Comparison of ENCODE assay signal across 19 cellular contexts in genomic region chr1:235485558-235485957, GRCh38. TPM values are rescaled to one million over a fixed set of nuclear protein-coding genes. Genes with fewer than 3 reads are reported as not detected.
DNase-seq lines count a peak whose midpoint lies in the region; ATAC-seq, FAIRE-seq and TF ChIP-seq lines count a peak whose summit lies in the region.
"Had no signal": no experiment of that assay in that cellular context is flagged by ENCODE, and none has a peak within 500 bp of the region (broad histone marks: within the 10 kb centered on the region; RNA-seq: fewer than 3 reads in every experiment).

No MANE protein-coding gene starts in this region.

- CTCF ChIA-PET in IMR-90 (lab: Yijun Ruan, JAX), result interaction anchor here (0.6 kb wide), 1 partner anchor 379 kb away, joined by 3 read pairs; no protein-coding TSS in a partner anchor
- CTCF ChIA-PET in K562 (lab: Yijun Ruan, JAX; ENCODE audit: low intra/inter-chr PET ratio), result no interaction called here

- no peak for ATAC-seq in IMR-90 (ENCODE audit: low read depth)
- no peak for ATAC-seq in K562
- ATAC-seq in psoas muscle, result no peak
- ATAC-seq in HG02678 (IDR thresholded peaks at IDR 0.05; ENCODE audit: unreplicated experiment), result no peak
- ATAC-seq: A549; CD8-positive, alpha-beta T cell had no signal

- no peak overlapping the region for H2AK9ac ChIP-seq in IMR-90 (replicated peaks; ENCODE audit: low read depth, low read length, poor library complexity)

- no peak overlapping the region for H2AK5ac ChIP-seq in IMR-90 (ENCODE audit: low read depth, low read length)

- no peak overlapping the region for H3K56ac ChIP-seq in IMR-90 (ENCODE audit: extremely low read depth, insufficient read depth, low read length)

- no peak overlapping the region for H4K91ac ChIP-seq in IMR-90 (ENCODE audit: insufficient read depth, low read depth, low read length)

- H3K27ac ChIP-seq in IMR-90 (ENCODE audit: insufficient read depth, low read length) (no peak overlapping the region), K562 (ENCODE audit: extremely low read depth, low read depth, low read length) (no peak overlapping the region), psoas muscle (peak overlapping the region; percentile 11)
- H3K27ac ChIP-seq: 22Rv1; A549; BLaER1 treated with 17β-estradiol and CSF1 and Interleukin-3, amounts not matched to agents 10 nM and 100 nM; C4-2B had no signal

- H3K9me1 ChIP-seq in IMR-90 (ENCODE audit: insufficient read depth, low read length) (0 out of 2 replicates have a peak, but pooled peaks cover 3% of the 10 kb centered on the region), K562 (ENCODE audit: control insufficient read depth, insufficient read depth, low read length) (no peaks in the 10 kb centered on the region)

- H4K20me1 ChIP-seq in IMR-90 (ENCODE audit: insufficient read depth, low read length) (no peaks in the 10 kb centered on the region; the same call in 1 of the 2 replicates), K562 (replicated peaks; ENCODE audit: control insufficient read depth, insufficient read depth, low read length) (no peaks in the 10 kb centered on the region)

- no peak overlapping the region for H3K9ac ChIP-seq in IMR-90 (ENCODE audit: low read depth, low read length)
- H3K9ac ChIP-seq in K562 (ENCODE audit: insufficient read depth in 1 of 2, low read depth in 2 of 2, low read length in 2 of 2), result no peak overlapping the region
- H3K9ac ChIP-seq: BLaER1 treated with 17β-estradiol and CSF1 and Interleukin-3, amounts not matched to agents 10 nM and 100 nM had no signal

- TF ChIP-seq POLR2A in IMR-90 (IDR thresholded peaks at IDR 0.05; ENCODE audit: low read depth, low read length) (no peak), K562 (conservative IDR thresholded peaks at IDR 0.05) (no peak)

- WGBS in IMR-90 (ENCODE audit: extremely low coverage in 2 of 2, insufficient read length in 1 of 2), 2 experiments, result no CpG with 5 or more reads among the region's 2 CpGs
- WGBS in K562 (ENCODE audit: insufficient coverage, low coverage, missing lambda C conversion rate), result 97% methylated on average over 2 of the region's 2 CpGs
- WGBS in psoas muscle, 3 donors, result 97 to 99% (median 98%) methylated on average over 2 of the region's 2 CpGs

- H2BK15ac ChIP-seq in IMR-90 (ENCODE audit: low read depth, low read length), result no peak overlapping the region

- no peak for FAIRE-seq in K562 (lab: Jason Lieb, UNC)
- FAIRE-seq: A549, D721Med, G401.6, GM12891 had no signal

- H2AFZ ChIP-seq in IMR-90 (replicated peaks; ENCODE audit: low read length, poor library complexity) (no peak overlapping the region), K562 (ENCODE audit: low read depth, low read length) (no peak overlapping the region)

- in situ Hi-C loops in IMR-90 (cut with MboI; ENCODE audit: low sequenced_read_pairs) (no loop called here), K562 (cut with MboI) (no loop called here)

- POLR2A ChIA-PET in IMR-90 (lab: Charles Lee; ENCODE audit: unreplicated experiment), result no interaction called here
- POLR2A ChIA-PET in K562 (lab: Yijun Ruan, JAX), result interaction anchor here (1.2 kb wide), 1 partner anchor 17 kb away, joined by 6 read pairs; no protein-coding TSS in a partner anchor

- H3K4me1 ChIP-seq in IMR-90 (ENCODE audit: control insufficient read depth, insufficient read depth, low read length) (no peaks in the 10 kb centered on the region), K562 (replicated peaks in 1 of 2; ENCODE audit: control insufficient read depth in 2 of 2, insufficient read depth in 2 of 2, low read length in 2 of 2) (no peaks in the 10 kb centered on the region), psoas muscle (peaks cover 6% of the 10 kb centered on the region)
- H3K4me1 ChIP-seq: A549; BLaER1 treated with 17β-estradiol and CSF1 and Interleukin-3, amounts not matched to agents 10 nM and 100 nM; Caco-2 had no signal

- BruUV-seq in IMR-90 (replicated peaks; lab: Mats Ljungman, UMichigan) (no TSS peak), K562 (replicated peaks; lab: Mats Ljungman, UMichigan) (no TSS peak)

- no peak for DNase-seq in IMR-90
- DNase-seq in K562 (ENCODE audit: extremely low read depth in 1 of 4, low spot score in 3 of 4), result no peak
- no peak for DNase-seq in psoas muscle
- DNase-seq in NCI-H2196 (lab: John Stamatoyannopoulos, UW; ENCODE audit: unreplicated experiment), result no peak
- DNase-seq: AML-193; Caco-2; Calu3; CD4-positive, alpha-beta T cell; CD8-positive, alpha-beta T cell; DMS79 treated with DMSO at 0.1 percent for 48 hours; GF-D8 had no signal

- H2BK5ac ChIP-seq in IMR-90 (ENCODE audit: low read depth, low read length, poor library complexity, severe bottlenecking), result no peak overlapping the region

- H3K18ac ChIP-seq in IMR-90 (ENCODE audit: low read depth, low read length), result no peak overlapping the region

- H3K4me2 ChIP-seq in IMR-90 (ENCODE audit: low read depth, low read length) (no peak overlapping the region), K562 (ENCODE audit: insufficient read depth, low read length) (no peak overlapping the region)
- H3K4me2 ChIP-seq: A549; BLaER1 treated with 17β-estradiol and CSF1 and Interleukin-3, amounts not matched to agents 10 nM and 100 nM had no signal

- H3K36me3 ChIP-seq in IMR-90 (ENCODE audit: control insufficient read depth, insufficient read depth, low read length) (peaks cover 17% of the 10 kb centered on the region), K562 (ENCODE audit: control insufficient read depth, insufficient read depth, low read length) (peaks cover 68% of the 10 kb centered on the region; the same call in 2 of the 3 replicates), psoas muscle (ENCODE audit: insufficient read depth in 1 of 2, low read depth in 1 of 2) (peaks cover 4 to 86% of the 10 kb centered on the region in 2 donors)

- no peak overlapping the region for H2BK20ac ChIP-seq in IMR-90 (ENCODE audit: low read depth, low read length)

- TF ChIP-seq EP300 in K562 (IDR thresholded peaks at IDR 0.05; ENCODE audit: low read length), result no peak

- TF ChIP-seq CTCF in IMR-90 (conservative IDR thresholded peaks at IDR 0.05; ENCODE audit: low read depth, low read length), result no peak
- no peak for TF ChIP-seq CTCF in K562 (IDR thresholded peaks at IDR 0.05 in 2 of 3, conservative IDR thresholded peaks at IDR 0.05 in 1 of 3; ENCODE audit: insufficient read depth in 2 of 3, low read depth in 1 of 3, low read length in 3 of 3)
- TF ChIP-seq CTCF in psoas muscle (IDR thresholded peaks at IDR 0.05), result no peak

- H3K9me3 ChIP-seq in IMR-90 (ENCODE audit: control insufficient read depth, insufficient read depth, low read length) (no peaks in the 10 kb centered on the region), K562 (replicated peaks; ENCODE audit: control insufficient read depth, insufficient read depth, low read depth, low read length) (no peaks in the 10 kb centered on the region), psoas muscle (no peaks in the 10 kb centered on the region)
- H3K9me3 ChIP-seq: Caco-2 had no signal

- no peak overlapping the region for H4K8ac ChIP-seq in IMR-90 (ENCODE audit: low read depth in 2 of 2, low read length in 2 of 2)

- no peak overlapping the region for H3K4ac ChIP-seq in IMR-90 (ENCODE audit: low read depth, low read length)

- H3K79me1 ChIP-seq in IMR-90 (ENCODE audit: low read depth in 1 of 2, low read length in 2 of 2), result peaks cover 6 to 8% of the 10 kb centered on the region in 2 experiments; a peak in 2 of 4 replicates

- H2BK120ac ChIP-seq in IMR-90 (ENCODE audit: low read depth, low read length), result no peak overlapping the region

- H3K27me3 ChIP-seq in IMR-90 (ENCODE audit: control insufficient read depth, insufficient read depth, low read length) (no peaks in the 10 kb centered on the region), K562 (ENCODE audit: control insufficient read depth in 2 of 2, insufficient read depth in 2 of 2, low read length in 2 of 2) (no peaks in the 10 kb centered on the region), psoas muscle (ENCODE audit: insufficient read depth in 3 of 3, low read length in 2 of 3) (no peaks in the 10 kb centered on the region)
- H3K27me3 ChIP-seq: BLaER1 treated with 17β-estradiol and CSF1 and Interleukin-3, amounts not matched to agents 10 nM and 100 nM had no signal

- TF ChIP-seq RAD21 in IMR-90 (IDR thresholded peaks at IDR 0.05; ENCODE audit: low read length) (no peak), K562 (CRISPR knock-in tag; conservative IDR thresholded peaks at IDR 0.05 in 1 of 2, IDR thresholded peaks at IDR 0.05 in 1 of 2) (no peak)

- no peak overlapping the region for H3K4me3 ChIP-seq in IMR-90 (ENCODE audit: insufficient read depth, low read depth, low read length)
- no peak overlapping the region for H3K4me3 ChIP-seq in K562
- H3K4me3 ChIP-seq in psoas muscle, result no peak overlapping the region
- H3K4me3 ChIP-seq: A549; BLaER1 treated with 17β-estradiol and CSF1 and Interleukin-3, amounts not matched to agents 10 nM and 100 nM had no signal

- H3K79me2 ChIP-seq in K562 (ENCODE audit: control insufficient read depth, insufficient read depth, low read length), result no peaks in the 10 kb centered on the region

- intact Hi-C loops in IMR-90 (cut with micrococcal nuclease) (no loop called here), K562 (cut with micrococcal nuclease) (no loop called here), psoas muscle (cut with DNase I) (no loop called here)

- dilution Hi-C loops in IMR-90 (cut with HindIII; ENCODE audit: low sequenced_read_pairs, unreplicated experiment), result no loop called here

- no peak overlapping the region for H3K14ac ChIP-seq in IMR-90 (replicated peaks; ENCODE audit: low read depth, low read length)

- H3K23ac ChIP-seq in IMR-90 (ENCODE audit: low read depth, low read length), result no peak overlapping the region

- no peak overlapping the region for H4K5ac ChIP-seq in IMR-90 (ENCODE audit: low read depth, low read length)

RNA-seq across cellular contexts. Expression of gene B3GALNT2, which starts 18.7 kb away (rescaled TPM):
- total RNA-seq in IMR-90 (2012; rRNA removed) (32.8 and 39.4 TPM in 2 replicates), K562 (2014; rRNA removed) (20.7 and 23.9 TPM in 2 replicates), K562 (2014; rRNA removed; fragmentation: Illumina TruSeq; extraction: Trizol) (31.7 and 33.7 TPM in 2 replicates), K562 (2015; rRNA removed; fragmentation: Illumina TruSeq; extraction: Trizol) (25.4 and 27.3 TPM in 2 replicates), K562 (2021) (22.9 and 23.7 TPM in 2 replicates), psoas muscle (10 to 100 TPM; 27.0 to 46.9 (median 34.5) TPM)
- polyA plus RNA-seq in IMR-90 (2012; rRNA removed) (9.5 and 11.0 TPM in 2 replicates), K562 (2011; rRNA removed) (26.6 and 27.4 TPM in 2 replicates), K562 (2014; fragmentation: Illumina TruSeq; extraction: Trizol) (16.1 and 18.8 TPM in 2 replicates), K562 (2014; fragmentation: Nextera tagmentation; extraction: Ambion mirVana) (1 to 10 TPM; 2.0 to 2.7 TPM), K562 (2014; rRNA removed) (15.0 and 16.0 TPM in 2 replicates), psoas muscle (10 to 100 TPM in 1 of 3 donors, 1 to 10 TPM in 2; 7.1 to 25.7 (median 7.4) TPM)
- 4.2 and 4.9 TPM in 2 replicates for polyA plus RNA-seq in IMR-90 (2012; cell fraction: cytosol; rRNA removed)
- polyA plus RNA-seq in IMR-90 (2012; cell fraction: nucleus; rRNA removed; ENCODE audit: low replicate concordance), result 4.3 and 13.1 TPM in 2 replicates
- total RNA-seq in K562 (2011; cell fraction: chromatin; rRNA removed; ENCODE audit: low replicate concordance), result 64.2 and 174 TPM in 2 replicates
- 35.9 and 39.9 TPM in 2 replicates for total RNA-seq in K562 (2011; cell fraction: nucleolus; rRNA removed)
- total RNA-seq in K562 (2011; cell fraction: nucleoplasm; rRNA removed), result 70.5 and 113 TPM in 2 replicates
- polyA plus RNA-seq in K562 (2011; cell fraction: cytosol; rRNA removed), result 9.0 and 13.7 TPM in 2 replicates
- polyA plus RNA-seq in K562 (2011; cell fraction: nucleus; rRNA removed), result 22.3 and 28.3 TPM in 2 replicates
- 10.3 and 16.2 TPM in 2 replicates for polyA plus RNA-seq in K562 (2012)
- polyA minus RNA-seq in K562 (2011; rRNA and poly(A)+ RNA removed), result 71.3 and 86.7 TPM in 2 replicates
- 26.2 and 27.0 TPM in 2 replicates for polyA minus RNA-seq in K562 (2011; cell fraction: cytosol; rRNA and poly(A)+ RNA removed)
- 24.5 and 32.4 TPM in 2 replicates for polyA minus RNA-seq in K562 (2011; cell fraction: nucleus; rRNA and poly(A)+ RNA removed)
